In genomic region chr12:18861287-18861858, GRCh38 we compare ENCODE assay signal across 8 cellular contexts.
DNase-seq lines count a peak whose midpoint lies in the region; ATAC-seq, FAIRE-seq and TF ChIP-seq lines count a peak whose summit lies in the region.

No MANE protein-coding gene starts in this region.

- FAIRE-seq in A549 (lab: Jason Lieb, UNC) (peak; percentile 7), RCC 7860 (lab: Jason Lieb, UNC) (peak; percentile 74)

- no peak overlapping the region for H4K8ac ChIP-seq in neuronal stem cell (ENCODE audit: low read depth, low read length)

- H3K36me3 Mint-ChIP-seq in T-helper 2 cell treated with Interferon-gamma antibody and Interleukin-4, amounts not matched to agents 5 μg/mL and 100 μg/mL, for 36 hours (ENCODE audit: low read depth), result no peaks in the 10 kb centered on the region

- H2BK12ac ChIP-seq in neuronal stem cell (ENCODE audit: low read length), result no peak overlapping the region

- H3K27ac Mint-ChIP-seq in T-helper 2 cell treated with Interferon-gamma antibody and Interleukin-4, amounts not matched to agents 5 μg/mL and 100 μg/mL, for 36 hours, result no peak overlapping the region

- no peak for TF ChIP-seq POLR2A in A549 (IDR thresholded peaks at IDR 0.05; ENCODE audit: low read length)

- H3K79me1 ChIP-seq in neuronal stem cell (ENCODE audit: low read depth, low read length), result no peaks in the 10 kb centered on the region

- H2BK15ac ChIP-seq in neuronal stem cell (ENCODE audit: low read length), result no peak overlapping the region

- no peak overlapping the region for H3K27ac ChIP-seq in A549
- H3K27ac ChIP-seq in foreskin keratinocyte, result no peak overlapping the region
- no peak overlapping the region for H3K27ac ChIP-seq in neuronal stem cell (replicated peaks; ENCODE audit: low read length)

- no peak overlapping the region for H3K23ac ChIP-seq in neuronal stem cell (ENCODE audit: low read depth, low read length, poor library complexity)

- H3K4me1 ChIP-seq in A549 (no peaks in the 10 kb centered on the region), foreskin keratinocyte (no peaks in the 10 kb centered on the region), neuronal stem cell (ENCODE audit: control insufficient read depth in 2 of 2, insufficient read depth in 1 of 2, low read depth in 1 of 2, low read length in 2 of 2) (peaks cover 3 to 6% of the 10 kb centered on the region in 2 donors)

- in situ Hi-C loops in GM13977 (cut with MboI; ENCODE audit: low pct_unique_long_range_greater_than_20kb, low sequenced_read_pairs, unreplicated experiment), result no loop called here

- no peaks in the 10 kb centered on the region for H3K9me3 Mint-ChIP-seq in T-helper 2 cell treated with Interferon-gamma antibody and Interleukin-4, amounts not matched to agents 5 μg/mL and 100 μg/mL, for 36 hours

- no peak overlapping the region for H2BK120ac ChIP-seq in neuronal stem cell (ENCODE audit: low read depth, low read length)

- POLR2A ChIA-PET in A549 (lab: Yijun Ruan, JAX), result no interaction called here

- no peaks in the 10 kb centered on the region for H3K27me3 ChIP-seq in foreskin keratinocyte
- H3K27me3 ChIP-seq in neuronal stem cell (ENCODE audit: control insufficient read depth in 3 of 3, insufficient read depth in 3 of 3, low read depth in 1 of 3, low read length in 3 of 3), result peaks cover 0 to 1% (median 0%) of the 10 kb centered on the region in 3 experiments

- no peaks in the 10 kb centered on the region for H3K27me3 Mint-ChIP-seq in T-helper 2 cell treated with Interferon-gamma antibody and Interleukin-4, amounts not matched to agents 5 μg/mL and 100 μg/mL, for 36 hours (ENCODE audit: low read depth)

- H2AFZ ChIP-seq in neuronal stem cell (ENCODE audit: low read length), result no peak overlapping the region

- no peak overlapping the region for H2AK5ac ChIP-seq in neuronal stem cell (ENCODE audit: low read depth, low read length)

- H3K18ac ChIP-seq in neuronal stem cell (ENCODE audit: low read length), result no peak overlapping the region

- no peak overlapping the region for H3K4me3 ChIP-seq in A549
- no peak overlapping the region for H3K4me3 ChIP-seq in neuronal stem cell (ENCODE audit: low read length in 2 of 2)

- ATAC-seq in A549 (peak in 1 of 2 experiments; percentile 54; a peak in 1 of 6 replicates), foreskin keratinocyte (peak; percentile 52), GM21737 (IDR thresholded peaks at IDR 0.05; ENCODE audit: unreplicated experiment) (no peak)

- H3K4me2 ChIP-seq in A549 (no peak overlapping the region), neuronal stem cell (ENCODE audit: insufficient read depth, low read length, poor library complexity, severe bottlenecking) (no peak overlapping the region)

- no peak overlapping the region for H3K14ac ChIP-seq in neuronal stem cell (ENCODE audit: low read length)

- CTCF ChIA-PET in A549 (lab: Yijun Ruan, JAX), result interaction anchor here (1.4 to 1.6 kb wide), 2 partner anchors 325 to 362 kb away, joined by 4 to 6 read pairs; no protein-coding TSS in a partner anchor

- H4K91ac ChIP-seq in neuronal stem cell (ENCODE audit: low read depth, low read length, poor library complexity), result no peak overlapping the region

- DNase-seq in A549 (ENCODE audit: low read depth in 1 of 2, low spot score in 1 of 2) (peak in 1 of 2 experiments; percentile 46), GM13977 (ENCODE audit: low spot score) (no peak), RCC 7860 (ENCODE audit: low spot score) (no peak), foreskin keratinocyte (peak in 1 of 2 donors; percentile 31), T-helper 1 cell (no peak), neuronal stem cell (ENCODE audit: low spot score) (no peak)
- DNase-seq in T-helper 2 cell treated with Interferon-gamma antibody and Interleukin-4, amounts not matched to agents 5 μg/mL and 100 μg/mL, for 36 hours (ENCODE audit: low spot score), result no peak

- 50% methylated on average over 3 of the region's 3 CpGs for WGBS in A549 (ENCODE audit: missing lambda C conversion rate)
- WGBS in neuronal stem cell (ENCODE audit: extremely low coverage in 2 of 2, insufficient read length in 2 of 2, insufficient replicate concordance in 1 of 2), 2 donors, result no CpG with 5 or more reads among the region's 3 CpGs

- H3K36me3 ChIP-seq in neuronal stem cell (replicated peaks in 1 of 2; ENCODE audit: control insufficient read depth in 2 of 2, insufficient read depth in 2 of 2, low read length in 2 of 2), result no peaks in the 10 kb centered on the region

- no peak for TF ChIP-seq EP300 in A549 (IDR thresholded peaks at IDR 0.05)

- no peak overlapping the region for H3K9ac ChIP-seq in neuronal stem cell (ENCODE audit: low read depth, low read length, poor library complexity)

- H3K4ac ChIP-seq in neuronal stem cell (ENCODE audit: low read length), result no peak overlapping the region

- TF ChIP-seq CTCF in A549 (IDR thresholded peaks at IDR 0.05) (peak; percentile 45), GM13977 (IDR thresholded peaks at IDR 0.05; ENCODE audit: extremely low read depth, insufficient read depth, missing control alignments) (peak; percentile 35), foreskin keratinocyte (conservative IDR thresholded peaks at IDR 0.05) (peak; percentile 77)

- no peak overlapping the region for H3K4me3 Mint-ChIP-seq in T-helper 2 cell treated with Interferon-gamma antibody and Interleukin-4, amounts not matched to agents 5 μg/mL and 100 μg/mL, for 36 hours

- H2BK5ac ChIP-seq in neuronal stem cell (ENCODE audit: low read length), result no peak overlapping the region

- TF ChIP-seq RAD21 in A549 (conservative IDR thresholded peaks at IDR 0.05 in 1 of 2, IDR thresholded peaks at IDR 0.05 in 1 of 2), result peak; percentile 57 to 58

- H3K9me3 ChIP-seq in A549 (no peaks in the 10 kb centered on the region), neuronal stem cell (replicated peaks in 1 of 2; ENCODE audit: control insufficient read depth in 2 of 2, insufficient read depth in 1 of 2, low read depth in 1 of 2, low read length in 2 of 2) (peaks cover 0 to 1% of the 10 kb centered on the region in 2 donors)

- H3K4me1 Mint-ChIP-seq in T-helper 2 cell treated with Interferon-gamma antibody and Interleukin-4, amounts not matched to agents 5 μg/mL and 100 μg/mL, for 36 hours (ENCODE audit: low read depth), result no peaks in the 10 kb centered on the region

TF ChIP-seq in A549, 52 proteins besides CTCF, POLR2A, EP300 and RAD21:
- peak; percentile 60 for TF ChIP-seq SMC3 (IDR thresholded peaks at IDR 0.05)
- no peak for TF ChIP-seq ZFP36 (IDR thresholded peaks at IDR 0.05; ENCODE audit: borderline replicate concordance, partially characterized antibody)
